Comparison of ENCODE assay signal across 14 cellular contexts in genomic region chr1:22636369-22636768, GRCh38. TPM values are rescaled to one million over a fixed set of nuclear protein-coding genes. Genes with fewer than 3 reads are reported as not detected.
A peak's percentile ranks its signal among the peaks of the same experiment; 100 is the strongest.
DNase-seq lines count a peak whose midpoint lies in the region; ATAC-seq and TF ChIP-seq lines count a peak whose summit lies in the region.
"Had no signal": no experiment of that assay in that cellular context is flagged by ENCODE, and none has a peak within 500 bp of the region (broad histone marks: within the 10 kb centered on the region; RNA-seq: fewer than 3 reads in every experiment).

TSS of gene C1QA (plus strand) at chr1:22636628. CDS start at chr1:22637617, 989 bp downstream.

- 60% methylated on average over 2 of the region's 5 CpGs; no CpG with 5 or more reads in 1 of the 2 experiments for WGBS in IMR-90 (ENCODE audit: extremely low coverage in 2 of 2, insufficient read length in 1 of 2), 2 experiments
- WGBS in lung, 2 donors = 45 to 48% methylated on average over 5 of the region's 5 CpGs
- 38 to 57% (median 47%) methylated on average over 4 to 5 of the region's 5 CpGs for WGBS in spleen, 5 donors

- H3K4ac ChIP-seq in IMR-90 (ENCODE audit: low read depth, low read length) = no peak within 1 kb of the TSS

- H2BK20ac ChIP-seq in IMR-90 (ENCODE audit: low read depth, low read length) = no peak within 1 kb of the TSS

- H2AFZ ChIP-seq in IMR-90 (replicated peaks; ENCODE audit: low read length, poor library complexity) = peak within 1 kb of the TSS; percentile 32
- H2AFZ ChIP-seq: GM23338 had no signal

- no peak within 1 kb of the TSS for H2AK5ac ChIP-seq in IMR-90 (ENCODE audit: low read depth, low read length)

- in situ Hi-C loops in IMR-90 (cut with MboI; ENCODE audit: low sequenced_read_pairs) = no loop called here

- TF ChIP-seq RAD21 in IMR-90 (IDR thresholded peaks at IDR 0.05; ENCODE audit: low read length) = no peak

- H3K36me3 ChIP-seq in IMR-90 (ENCODE audit: control insufficient read depth, insufficient read depth, low read length) = no peaks in the 10 kb centered on the region
- no peaks in the 10 kb centered on the region for H3K36me3 ChIP-seq in lung (ENCODE audit: control insufficient read depth in 2 of 2, insufficient read depth in 2 of 2, low read length in 2 of 2)
- H3K36me3 ChIP-seq in spleen = peaks cover 0 to 13% (median 0%) of the 10 kb centered on the region in 6 donors
- H3K36me3 ChIP-seq: BE2C, cardiac muscle cell had no signal

- no peak within 1 kb of the TSS for H3K14ac ChIP-seq in IMR-90 (replicated peaks; ENCODE audit: low read depth, low read length)

- H3K27ac ChIP-seq in IMR-90 (ENCODE audit: insufficient read depth, low read length) (no peak within 1 kb of the TSS), dorsolateral prefrontal cortex (peak within 1 kb of the TSS in 7 of 59 donors; percentile 9 to 52 (median 43)), lung (ENCODE audit: low read depth in 1 of 2, low read length in 1 of 2) (peak within 1 kb of the TSS in 1 of 2 donors; percentile 13), spleen (peak within 1 kb of the TSS; percentile 35 to 83 (median 75))
- H3K27ac ChIP-seq: cardiac muscle cell, KMS-11 had no signal

- intact Hi-C loops in IMR-90 (cut with micrococcal nuclease) (no loop called here), dorsolateral prefrontal cortex (cut with DNase I) (no loop called here), spleen (cut with DNase I; ENCODE audit: low total_unique reads) (no loop called here)

- H4K20me1 ChIP-seq in IMR-90 (ENCODE audit: insufficient read depth, low read length) = no peaks in the 10 kb centered on the region

- no peak for TF ChIP-seq POLR2A in IMR-90 (IDR thresholded peaks at IDR 0.05; ENCODE audit: low read depth, low read length)
- peak in 1 of 3 donors; percentile 15 for TF ChIP-seq POLR2A in spleen (IDR thresholded peaks at IDR 0.05)

- ATAC-seq in IMR-90 (ENCODE audit: low read depth) (no peak), lung (ENCODE audit: insufficient read depth, low FRiP score) (peak; percentile 72), HG03442 (IDR thresholded peaks at IDR 0.05; ENCODE audit: unreplicated experiment) (no peak), HG03520 (IDR thresholded peaks at IDR 0.05; ENCODE audit: unreplicated experiment) (no peak), HG03196 (IDR thresholded peaks at IDR 0.05; ENCODE audit: unreplicated experiment) (no peak), GM18907 (IDR thresholded peaks at IDR 0.05; ENCODE audit: unreplicated experiment) (no peak)
- ATAC-seq: activated T-cell treated with anti-CD3 and anti-CD28 coated beads, Interleukin-2, amount 50 U/mL, for 72 hours; GM23338 had no signal

- POLR2A ChIA-PET in IMR-90 (lab: Charles Lee; ENCODE audit: unreplicated experiment) = no interaction called here

- no peak within 1 kb of the TSS for H3K9ac ChIP-seq in IMR-90 (ENCODE audit: low read depth, low read length)
- H3K9ac ChIP-seq: KMS-11 had no signal

- no peak within 1 kb of the TSS for H3K18ac ChIP-seq in IMR-90 (ENCODE audit: low read depth, low read length)

- no peak within 1 kb of the TSS for H2BK5ac ChIP-seq in IMR-90 (ENCODE audit: low read depth, low read length, poor library complexity, severe bottlenecking)

- H3K79me1 ChIP-seq in IMR-90 (ENCODE audit: low read depth in 1 of 2, low read length in 2 of 2) = no peaks in the 10 kb centered on the region

- no peak within 1 kb of the TSS for H2BK120ac ChIP-seq in IMR-90 (ENCODE audit: low read depth, low read length)

- CTCF ChIA-PET in IMR-90 (lab: Yijun Ruan, JAX) = no interaction called here

- no peaks in the 10 kb centered on the region; the same call in 1 of the 2 replicates for H3K4me1 ChIP-seq in IMR-90 (ENCODE audit: control insufficient read depth, insufficient read depth, low read length)
- no peaks in the 10 kb centered on the region for H3K4me1 ChIP-seq in lung (ENCODE audit: control insufficient read depth in 2 of 2, insufficient read depth in 2 of 2, low read length in 2 of 2)
- H3K4me1 ChIP-seq in spleen = peaks cover 0 to 53% (median 7%) of the 10 kb centered on the region in 6 donors
- H3K4me1 ChIP-seq: BE2C had no signal

- no peak within 1 kb of the TSS for H3K4me2 ChIP-seq in IMR-90 (ENCODE audit: low read depth, low read length)
- H3K4me2 ChIP-seq: GM23338, KMS-11 had no signal

- dilution Hi-C loops in IMR-90 (cut with HindIII; ENCODE audit: low sequenced_read_pairs, unreplicated experiment) = no loop called here

- no peak within 1 kb of the TSS for H3K23ac ChIP-seq in IMR-90 (ENCODE audit: low read depth, low read length)

- no peak within 1 kb of the TSS for H3K4me3 ChIP-seq in IMR-90 (ENCODE audit: insufficient read depth, low read depth, low read length)
- H3K4me3 ChIP-seq in dorsolateral prefrontal cortex = peak within 1 kb of the TSS in 48 of 59 donors; percentile 1 to 57 (median 34)
- H3K4me3 ChIP-seq in lung = peak within 1 kb of the TSS; percentile 21
- peak within 1 kb of the TSS; percentile 7 to 65 (median 28) for H3K4me3 ChIP-seq in spleen
- H3K4me3 ChIP-seq: cardiac muscle cell, GM23338 had no signal

- BruUV-seq in IMR-90 (replicated peaks; lab: Mats Ljungman, UMichigan) = no TSS peak

- H3K9me1 ChIP-seq in IMR-90 (ENCODE audit: insufficient read depth, low read length) = no peaks in the 10 kb centered on the region

- no peak within 1 kb of the TSS for H4K91ac ChIP-seq in IMR-90 (ENCODE audit: insufficient read depth, low read depth, low read length)

- H3K27me3 ChIP-seq in IMR-90 (ENCODE audit: control insufficient read depth, insufficient read depth, low read length) (peaks cover 51% of the 10 kb centered on the region), dorsolateral prefrontal cortex (peaks cover 0 to 24% (median 0%) of the 10 kb centered on the region in 45 donors), lung (ENCODE audit: control insufficient read depth, insufficient read depth) (no peaks in the 10 kb centered on the region), spleen (replicated peaks in 1 of 7) (peaks cover 0 to 58% (median 0%) of the 10 kb centered on the region in 7 donors)
- H3K27me3 ChIP-seq: BE2C had no signal

- H3K9me3 ChIP-seq in IMR-90 (ENCODE audit: control insufficient read depth, insufficient read depth, low read length) (peaks cover 3% of the 10 kb centered on the region; the same call in 1 of the 2 replicates), lung (ENCODE audit: control insufficient read depth in 2 of 2, insufficient read depth in 1 of 2, low read length in 1 of 2) (no peaks in the 10 kb centered on the region), spleen (no peaks in the 10 kb centered on the region)
- H3K9me3 ChIP-seq: BE2C had no signal

- no peak within 1 kb of the TSS for H4K5ac ChIP-seq in IMR-90 (ENCODE audit: low read depth, low read length)

- no peak within 1 kb of the TSS for H2AK9ac ChIP-seq in IMR-90 (replicated peaks; ENCODE audit: low read depth, low read length, poor library complexity)

- H4K8ac ChIP-seq in IMR-90 (ENCODE audit: low read depth in 2 of 2, low read length in 2 of 2) = no peak within 1 kb of the TSS

- H2BK15ac ChIP-seq in IMR-90 (ENCODE audit: low read depth, low read length) = no peak within 1 kb of the TSS

- TF ChIP-seq CTCF in IMR-90 (conservative IDR thresholded peaks at IDR 0.05; ENCODE audit: low read depth, low read length) = no peak
- no peak for TF ChIP-seq CTCF in dorsolateral prefrontal cortex (IDR thresholded peaks at IDR 0.05 in 54 of 56, conservative IDR thresholded peaks at IDR 0.05 in 2 of 56; ENCODE audit: low read depth in 1 of 56, partially characterized antibody in 56 of 56)
- TF ChIP-seq CTCF in lung (IDR thresholded peaks at IDR 0.05; ENCODE audit: control extremely low read depth, extremely low read depth) = no peak
- no peak for TF ChIP-seq CTCF in spleen (IDR thresholded peaks at IDR 0.05 in 8 of 11, conservative IDR thresholded peaks at IDR 0.05 in 3 of 11)

- no peak within 1 kb of the TSS for H3K56ac ChIP-seq in IMR-90 (ENCODE audit: extremely low read depth, insufficient read depth, low read length)

- DNase-seq in IMR-90 = no peak
- peak in 6 of 10 donors; percentile 38 to 55 (median 50) for DNase-seq in dorsolateral prefrontal cortex
- DNase-seq in lung (ENCODE audit: low spot score) = peak; percentile 54
- peak; percentile 87 for DNase-seq in spleen
- DNase-seq: activated T-cell treated with anti-CD3 and anti-CD28 coated beads, Interleukin-2, amount 50 U/mL, for 72 hours; BE2C; stimulated activated CD8-positive, alpha-beta memory T cell treated with anti-CD3 and anti-CD28 coated beads, Interleukin-4, amount 100 ng/mL, for 48 hours had no signal

TF ChIP-seq in IMR-90, 13 proteins besides CTCF, POLR2A, EP300 and RAD21 (continues in another document):
- TF ChIP-seq NFE2L2 (IDR thresholded peaks at IDR 0.05; ENCODE audit: low read depth, low read length) (no peak), BHLHE40 (IDR thresholded peaks at IDR 0.05; ENCODE audit: low read depth, low read length) (no peak), FOS (IDR thresholded peaks at IDR 0.05; ENCODE audit: low read depth, low read length) (no peak), MAFK (IDR thresholded peaks at IDR 0.05; ENCODE audit: low read depth, low read length) (no peak), CEBPB (IDR thresholded peaks at IDR 0.05; ENCODE audit: low read depth, low read length) (no peak)
- TF ChIP-seq, protein P1, sequence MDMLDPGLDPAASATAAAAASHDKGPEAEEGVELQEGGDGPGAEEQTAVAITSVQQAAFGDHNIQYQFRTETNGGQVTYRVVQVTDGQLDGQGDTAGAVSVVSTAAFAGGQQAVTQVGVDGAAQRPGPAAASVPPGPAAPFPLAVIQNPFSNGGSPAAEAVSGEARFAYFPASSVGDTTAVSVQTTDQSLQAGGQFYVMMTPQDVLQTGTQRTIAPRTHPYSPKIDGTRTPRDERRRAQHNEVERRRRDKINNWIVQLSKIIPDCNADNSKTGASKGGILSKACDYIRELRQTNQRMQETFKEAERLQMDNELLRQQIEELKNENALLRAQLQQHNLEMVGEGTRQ (IDR thresholded peaks at IDR 0.05; ENCODE audit: low read depth, low read length) = no peak

RNA-seq across cellular contexts. Expression of gene C1QA, which starts in this region (rescaled TPM):
- total RNA-seq in IMR-90 (2012; rRNA removed) (not detected in 2 replicates), dorsolateral prefrontal cortex (100 to 1,000 TPM in 13 of 120 experiments, 10 to 100 TPM in 105, 1 to 10 TPM in 2; 7.6 to 317 (median 44.5) TPM), lung (100 to 1,000 TPM in 1 of 2 donors, 10 to 100 TPM in 1; 27.4 to 502 TPM), spleen (1,000 to 10,000 TPM in 3 of 7 donors, 100 to 1,000 TPM in 4; 643 to 1,485 (median 980) TPM)
- polyA plus RNA-seq in IMR-90 (2012; rRNA removed) (not detected in 2 replicates), lung (100 to 1,000 TPM; 279 to 513 TPM), spleen (100 to 1,000 TPM; 296 to 658 (median 579) TPM)
- polyA plus RNA-seq in IMR-90 (2012; cell fraction: cytosol; rRNA removed) = not detected in 2 replicates
- polyA plus RNA-seq in IMR-90 (2012; cell fraction: nucleus; rRNA removed; ENCODE audit: low replicate concordance) = not detected in 2 replicates
- total RNA-seq: activated T-cell treated with anti-CD3 and anti-CD28 coated beads, Interleukin-2, amount 50 U/mL, for 72 hours; cardiac muscle cell; GM23338 had no signal
- polyA plus RNA-seq: cardiac muscle cell, GM23338 had no signal

Comparison
In these comparisons a context has a peak if more than half of its experiments do, and no peak if none do; other contexts are left out.
1. RNA of gene C1QA (polyA plus RNA-seq): 296 to 658 TPM in spleen and 279 to 513 TPM in lung; not detected in IMR-90; every median in the first group is over 100 times any median in the second.